Comparison of ENCODE assay signal across 1 cellular context in genomic region chr3:194572131-194572789, GRCh38.
TF ChIP-seq lines count a peak whose summit lies in the region.

No MANE protein-coding gene starts in this region.

TF ChIP-seq in K562, 482 proteins besides CTCF, POLR2A, EP300 and RAD21 (continued from another document and continues in another):
- 0 out of 2 replicates have a peak, but pooled peaks have one; percentile 35 for TF ChIP-seq ZBTB40 (IDR thresholded peaks at IDR 0.05)
- TF ChIP-seq ZBTB40 (CRISPR knock-in tag; IDR thresholded peaks at IDR 0.05) = no peak
- TF ChIP-seq MYC (IDR thresholded peaks at IDR 0.05; ENCODE audit: low read depth, low read length) = peak; percentile 85
- TF ChIP-seq MYC (CRISPR knock-in tag; IDR thresholded peaks at IDR 0.05; ENCODE audit: borderline replicate concordance, low read depth) = no peak
- no peak for TF ChIP-seq E2F4 (CRISPR knock-in tag; IDR thresholded peaks at IDR 0.05; ENCODE audit: low read depth)
- peak; percentile 65 for TF ChIP-seq NFIC (IDR thresholded peaks at IDR 0.05)
- peak; percentile 87 for TF ChIP-seq CBFA2T2 (conservative IDR thresholded peaks at IDR 0.05)
- no peak for TF ChIP-seq HNRNPH1 (optimal IDR thresholded peaks at IDR 0.05; ENCODE audit: low read depth, low read length)
- TF ChIP-seq BRF2 (IDR thresholded peaks at IDR 0.05; ENCODE audit: borderline replicate concordance, insufficient read depth, insufficient read length) = no peak
- TF ChIP-seq SMARCB1 (IDR thresholded peaks at IDR 0.05; ENCODE audit: insufficient read length, low read depth) = peak; percentile 70
- 0 out of 4 replicates have a peak, but pooled peaks of 1 of the 2 experiments have one; percentile 20 for TF ChIP-seq ETV6 (IDR thresholded peaks at IDR 0.05; ENCODE audit: borderline replicate concordance in 1 of 2, low read depth in 2 of 2, low read length in 1 of 2)
- no peak for TF ChIP-seq ETV6 (CRISPR knock-in tag; IDR thresholded peaks at IDR 0.05; ENCODE audit: borderline replicate concordance)
- no peak for TF ChIP-seq ZNF212 (CRISPR knock-in tag; IDR thresholded peaks at IDR 0.05)
- TF ChIP-seq SP1 (CRISPR knock-in tag; IDR thresholded peaks at IDR 0.05) = no peak; the same call in 1 of the 2 replicates
- peak; percentile 30; the same call in 1 of the 2 replicates for TF ChIP-seq HCFC1 (IDR thresholded peaks at IDR 0.05; ENCODE audit: low read depth, low read length)
- no peak for TF ChIP-seq CTCFL (IDR thresholded peaks at IDR 0.05; ENCODE audit: borderline replicate concordance, insufficient read depth, low read depth, low read length, poor library complexity, severe bottlenecking)
- peak; percentile 88 for TF ChIP-seq TAL1 (IDR thresholded peaks at IDR 0.05)
- TF ChIP-seq ZC3H4 (CRISPR knock-in tag; IDR thresholded peaks at IDR 0.05; ENCODE audit: borderline replicate concordance) = no peak; the same call in 1 of the 2 replicates
- no peak for TF ChIP-seq COPS2 (conservative IDR thresholded peaks at IDR 0.05)
- TF ChIP-seq TCF15 (CRISPR knock-in tag; IDR thresholded peaks at IDR 0.05) = no peak
- peak; percentile 94 for TF ChIP-seq CBFA2T3 (IDR thresholded peaks at IDR 0.05)
- no peak; the same call in 1 of the 2 replicates for TF ChIP-seq PHF8 (IDR thresholded peaks at IDR 0.05; ENCODE audit: borderline replicate concordance, low read length)
- 0 out of 2 replicates have a peak, but pooled peaks have one; percentile 16 for TF ChIP-seq ZNF134 (CRISPR knock-in tag; conservative IDR thresholded peaks at IDR 0.05)
- TF ChIP-seq CBX2 (IDR thresholded peaks at IDR 0.05; ENCODE audit: insufficient read depth, low read length, poor library complexity, severe bottlenecking) = no peak
- 0 out of 2 replicates have a peak, but pooled peaks have one; percentile 21 for TF ChIP-seq BACH1 (tag; IDR thresholded peaks at IDR 0.05)
- TF ChIP-seq MAZ (CRISPR knock-in tag; conservative IDR thresholded peaks at IDR 0.05 in 1 of 2, IDR thresholded peaks at IDR 0.05 in 1 of 2) = peak; percentile 42 to 60; a peak in 2 of 4 replicates
- peak; percentile 75 for TF ChIP-seq MEIS2 (IDR thresholded peaks at IDR 0.05; ENCODE audit: partially characterized antibody)
- 0 out of 2 replicates have a peak, but pooled peaks have one; percentile 4 for TF ChIP-seq HINFP (tag; conservative IDR thresholded peaks at IDR 0.05; ENCODE audit: low read depth)
- TF ChIP-seq NELFE (IDR thresholded peaks at IDR 0.05; ENCODE audit: insufficient read depth, insufficient read length) = no peak
- TF ChIP-seq ZBTB26 (CRISPR knock-in tag; IDR thresholded peaks at IDR 0.05) = no peak
- no peak for TF ChIP-seq FOXK1 (CRISPR knock-in tag; IDR thresholded peaks at IDR 0.05; ENCODE audit: borderline replicate concordance)
- no peak for TF ChIP-seq ZNF830 (CRISPR knock-in tag; IDR thresholded peaks at IDR 0.05)
- TF ChIP-seq ETV1 (tag; conservative IDR thresholded peaks at IDR 0.05; ENCODE audit: low read depth) = peak; percentile 50
- peak; percentile 94 for TF ChIP-seq SMARCE1 (IDR thresholded peaks at IDR 0.05)
- no peak for TF ChIP-seq PHF20 (IDR thresholded peaks at IDR 0.05; ENCODE audit: partially characterized antibody)
- TF ChIP-seq ZNF24 (IDR thresholded peaks at IDR 0.05) = peak; percentile 60; the same call in 1 of the 2 replicates
- peak; percentile 98 for TF ChIP-seq ATF7 (IDR thresholded peaks at IDR 0.05)
- TF ChIP-seq SUPT5H (IDR thresholded peaks at IDR 0.05) = no peak
- TF ChIP-seq CTBP1 (IDR thresholded peaks at IDR 0.05; ENCODE audit: borderline replicate concordance) = peak; percentile 95
- TF ChIP-seq CREM (IDR thresholded peaks at IDR 0.05; ENCODE audit: low read depth) = peak; percentile 94
- 0 out of 2 replicates have a peak, but pooled peaks have one; percentile 7 for TF ChIP-seq MECOM (CRISPR knock-in tag; IDR thresholded peaks at IDR 0.05)
- TF ChIP-seq ZNF766 (CRISPR knock-in tag; conservative IDR thresholded peaks at IDR 0.05) = peak; percentile 65
- no peak for TF ChIP-seq E2F5 (CRISPR knock-in tag; IDR thresholded peaks at IDR 0.05)
- no peak for TF ChIP-seq ZNF57 (CRISPR knock-in tag; IDR thresholded peaks at IDR 0.05)
- peak; percentile 96 for TF ChIP-seq TCF7 (IDR thresholded peaks at IDR 0.05; ENCODE audit: borderline replicate concordance)
- TF ChIP-seq CHAMP1 (IDR thresholded peaks at IDR 0.05) = no peak
